ENCODE assay signal across 1 cellular context in the genomic region with DNA sequence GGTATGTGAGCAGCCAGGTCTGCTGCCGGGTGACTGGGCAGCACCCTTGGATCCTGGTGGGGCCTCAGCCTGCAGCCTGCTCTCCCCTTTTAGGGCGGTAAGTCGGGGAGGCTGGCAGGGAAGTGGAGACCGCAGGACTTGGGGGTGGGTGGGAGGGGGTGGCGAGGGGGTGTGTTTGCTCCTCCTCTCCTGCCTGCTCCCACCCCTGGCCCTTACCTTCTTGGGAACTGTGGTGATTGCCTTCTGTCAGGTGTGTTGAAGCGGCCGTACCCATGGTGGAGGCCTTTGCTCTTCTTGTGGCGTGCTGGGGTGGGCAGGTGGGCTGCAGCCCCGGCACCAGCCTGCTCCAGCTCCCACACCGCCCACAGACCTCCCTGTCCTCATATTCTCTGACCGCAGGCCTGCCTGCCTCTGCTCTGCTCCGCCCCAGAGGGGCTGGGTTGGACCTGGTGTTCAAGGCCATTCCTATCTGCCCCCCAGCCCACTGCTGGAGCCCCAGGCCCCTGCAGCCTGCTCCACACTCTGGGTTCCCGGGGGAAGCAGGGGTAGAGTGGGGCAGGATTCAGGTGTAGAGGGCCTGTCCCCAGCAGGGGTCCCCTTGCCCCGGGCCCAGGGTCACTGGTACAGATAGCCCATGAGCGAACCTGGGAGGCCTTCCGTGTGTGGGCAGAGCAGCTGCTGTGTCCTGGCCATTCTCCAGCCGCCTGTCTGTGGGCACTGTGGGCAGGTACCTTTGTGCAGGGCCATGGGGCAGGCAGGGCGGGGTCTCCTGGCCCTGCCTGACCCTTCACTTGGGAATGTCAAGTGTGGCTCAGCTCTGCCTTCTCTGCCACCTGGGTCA.
TF ChIP-seq lines count a peak whose summit lies in the region.

No MANE protein-coding gene starts in this region.

TF ChIP-seq in HepG2, 621 proteins besides CTCF, POLR2A, EP300 and RAD21 (continued from another document and continues in another):
- TF ChIP-seq, protein P1, sequence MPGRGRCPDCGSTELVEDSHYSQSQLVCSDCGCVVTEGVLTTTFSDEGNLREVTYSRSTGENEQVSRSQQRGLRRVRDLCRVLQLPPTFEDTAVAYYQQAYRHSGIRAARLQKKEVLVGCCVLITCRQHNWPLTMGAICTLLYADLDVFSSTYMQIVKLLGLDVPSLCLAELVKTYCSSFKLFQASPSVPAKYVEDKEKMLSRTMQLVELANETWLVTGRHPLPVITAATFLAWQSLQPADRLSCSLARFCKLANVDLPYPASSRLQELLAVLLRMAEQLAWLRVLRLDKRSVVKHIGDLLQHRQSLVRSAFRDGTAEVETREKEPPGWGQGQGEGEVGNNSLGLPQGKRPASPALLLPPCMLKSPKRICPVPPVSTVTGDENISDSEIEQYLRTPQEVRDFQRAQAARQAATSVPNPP (CRISPR knock-in tag; IDR thresholded peaks at IDR 0.05), result no peak
- TF ChIP-seq DRAP1 (CRISPR knock-in tag; IDR thresholded peaks at IDR 0.05) (peak; percentile 90), ZNF317 (CRISPR knock-in tag; IDR thresholded peaks at IDR 0.05) (no peak), ZNF781 (CRISPR knock-in tag; IDR thresholded peaks at IDR 0.05; ENCODE audit: borderline replicate concordance, not compliant biosample characterization) (no peak), WIZ (CRISPR knock-in tag; IDR thresholded peaks at IDR 0.05) (no peak), MTF1 (CRISPR knock-in tag; IDR thresholded peaks at IDR 0.05) (no peak), RFX3 (CRISPR knock-in tag; IDR thresholded peaks at IDR 0.05) (no peak), NONO (IDR thresholded peaks at IDR 0.05) (no peak), NONO (CRISPR knock-in tag; conservative IDR thresholded peaks at IDR 0.05) (peak; percentile 36; the same call in 1 of the 2 replicates), NFYC (CRISPR knock-in tag; IDR thresholded peaks at IDR 0.05) (no peak), ZNF460 (CRISPR knock-in tag; IDR thresholded peaks at IDR 0.05; ENCODE audit: borderline replicate concordance) (no peak; the same call in 1 of the 2 replicates), THAP7 (CRISPR knock-in tag; IDR thresholded peaks at IDR 0.05) (peak; percentile 41; the same call in 1 of the 2 replicates), GATA4 (IDR thresholded peaks at IDR 0.05; ENCODE audit: borderline replicate concordance, low read depth) (peak; percentile 64; the same call in 1 of the 2 replicates), AHDC1 (CRISPR knock-in tag; IDR thresholded peaks at IDR 0.05; ENCODE audit: borderline replicate concordance) (no peak), ZNF484 (CRISPR knock-in tag; IDR thresholded peaks at IDR 0.05; ENCODE audit: borderline replicate concordance, low read depth) (no peak), THAP9 (CRISPR knock-in tag; IDR thresholded peaks at IDR 0.05; ENCODE audit: borderline replicate concordance) (peak; percentile 61; the same call in 1 of the 2 replicates), MTA1 (CRISPR knock-in tag; IDR thresholded peaks at IDR 0.05; ENCODE audit: borderline replicate concordance) (no peak; the same call in none of the 2 replicates), NFE2L1 (CRISPR knock-in tag; IDR thresholded peaks at IDR 0.05; ENCODE audit: borderline replicate concordance) (no peak), MEF2D (CRISPR knock-in tag; IDR thresholded peaks at IDR 0.05) (peak; percentile 27; the same call in 1 of the 2 replicates), RARG (CRISPR knock-in tag; IDR thresholded peaks at IDR 0.05; ENCODE audit: low read depth) (no peak), RELA (CRISPR knock-in tag; IDR thresholded peaks at IDR 0.05) (no peak), ZNF121 (CRISPR knock-in tag; IDR thresholded peaks at IDR 0.05) (no peak; the same call in 1 of the 2 replicates), KAT8 (CRISPR knock-in tag; IDR thresholded peaks at IDR 0.05) (no peak; the same call in 1 of the 2 replicates), ZBTB14 (CRISPR knock-in tag; IDR thresholded peaks at IDR 0.05) (no peak; the same call in 1 of the 2 replicates), ZNF512 (CRISPR knock-in tag; IDR thresholded peaks at IDR 0.05) (no peak), SYNCRIP (IDR thresholded peaks at IDR 0.05; ENCODE audit: insufficient read depth, low read depth, low read length) (no peak), KMT2A (CRISPR knock-in tag; IDR thresholded peaks at IDR 0.05) (no peak), PHF21A (CRISPR knock-in tag; IDR thresholded peaks at IDR 0.05) (peak; percentile 97), ZNF501 (CRISPR knock-in tag; IDR thresholded peaks at IDR 0.05) (peak; percentile 74), TEAD2 (CRISPR knock-in tag; IDR thresholded peaks at IDR 0.05) (no peak), CENPT (CRISPR knock-in tag; IDR thresholded peaks at IDR 0.05; ENCODE audit: low read depth) (no peak)
- TF ChIP-seq, protein P2, sequence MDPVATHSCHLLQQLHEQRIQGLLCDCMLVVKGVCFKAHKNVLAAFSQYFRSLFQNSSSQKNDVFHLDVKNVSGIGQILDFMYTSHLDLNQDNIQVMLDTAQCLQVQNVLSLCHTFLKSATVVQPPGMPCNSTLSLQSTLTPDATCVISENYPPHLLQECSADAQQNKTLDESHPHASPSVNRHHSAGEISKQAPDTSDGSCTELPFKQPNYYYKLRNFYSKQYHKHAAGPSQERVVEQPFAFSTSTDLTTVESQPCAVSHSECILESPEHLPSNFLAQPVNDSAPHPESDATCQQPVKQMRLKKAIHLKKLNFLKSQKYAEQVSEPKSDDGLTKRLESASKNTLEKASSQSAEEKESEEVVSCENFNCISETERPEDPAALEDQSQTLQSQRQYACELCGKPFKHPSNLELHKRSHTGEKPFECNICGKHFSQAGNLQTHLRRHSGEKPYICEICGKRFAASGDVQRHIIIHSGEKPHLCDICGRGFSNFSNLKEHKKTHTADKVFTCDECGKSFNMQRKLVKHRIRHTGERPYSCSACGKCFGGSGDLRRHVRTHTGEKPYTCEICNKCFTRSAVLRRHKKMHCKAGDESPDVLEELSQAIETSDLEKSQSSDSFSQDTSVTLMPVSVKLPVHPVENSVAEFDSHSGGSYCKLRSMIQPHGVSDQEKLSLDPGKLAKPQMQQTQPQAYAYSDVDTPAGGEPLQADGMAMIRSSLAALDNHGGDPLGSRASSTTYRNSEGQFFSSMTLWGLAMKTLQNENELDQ (CRISPR knock-in tag; IDR thresholded peaks at IDR 0.05; ENCODE audit: borderline replicate concordance), result no peak
- TF ChIP-seq, protein P3, sequence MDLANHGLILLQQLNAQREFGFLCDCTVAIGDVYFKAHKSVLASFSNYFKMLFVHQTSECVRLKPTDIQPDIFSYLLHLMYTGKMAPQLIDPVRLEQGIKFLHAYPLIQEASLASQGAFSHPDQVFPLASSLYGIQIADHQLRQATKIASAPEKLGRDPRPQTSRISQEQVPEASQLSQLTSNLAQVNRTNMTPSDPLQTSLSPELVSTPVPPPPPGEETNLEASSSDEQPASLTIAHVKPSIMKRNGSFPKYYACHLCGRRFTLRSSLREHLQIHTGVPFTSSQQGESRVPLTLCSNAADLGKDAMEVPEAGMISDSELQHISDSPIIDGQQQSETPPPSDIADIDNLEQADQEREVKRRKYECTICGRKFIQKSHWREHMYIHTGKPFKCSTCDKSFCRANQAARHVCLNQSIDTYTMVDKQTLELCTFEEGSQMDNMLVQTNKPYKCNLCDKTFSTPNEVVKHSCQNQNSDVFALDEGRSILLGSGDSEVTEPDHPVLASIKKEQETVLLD (CRISPR knock-in tag; IDR thresholded peaks at IDR 0.05; ENCODE audit: low read depth), result no peak
- TF ChIP-seq, protein P4, sequence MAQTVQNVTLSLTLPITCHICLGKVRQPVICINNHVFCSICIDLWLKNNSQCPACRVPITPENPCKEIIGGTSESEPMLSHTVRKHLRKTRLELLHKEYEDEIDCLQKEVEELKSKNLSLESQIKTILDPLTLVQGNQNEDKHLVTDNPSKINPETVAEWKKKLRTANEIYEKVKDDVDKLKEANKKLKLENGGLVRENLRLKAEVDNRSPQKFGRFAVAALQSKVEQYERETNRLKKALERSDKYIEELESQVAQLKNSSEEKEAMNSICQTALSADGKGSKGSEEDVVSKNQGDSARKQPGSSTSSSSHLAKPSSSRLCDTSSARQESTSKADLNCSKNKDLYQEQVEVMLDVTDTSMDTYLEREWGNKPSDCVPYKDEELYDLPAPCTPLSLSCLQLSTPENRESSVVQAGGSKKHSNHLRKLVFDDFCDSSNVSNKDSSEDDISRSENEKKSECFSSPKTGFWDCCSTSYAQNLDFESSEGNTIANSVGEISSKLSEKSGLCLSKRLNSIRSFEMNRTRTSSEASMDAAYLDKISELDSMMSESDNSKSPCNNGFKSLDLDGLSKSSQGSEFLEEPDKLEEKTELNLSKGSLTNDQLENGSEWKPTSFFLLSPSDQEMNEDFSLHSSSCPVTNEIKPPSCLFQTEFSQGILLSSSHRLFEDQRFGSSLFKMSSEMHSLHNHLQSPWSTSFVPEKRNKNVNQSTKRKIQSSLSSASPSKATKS (CRISPR knock-in tag; IDR thresholded peaks at IDR 0.05), result no peak
